ENCODE assay signal across 9 cellular contexts in the genomic region with DNA sequence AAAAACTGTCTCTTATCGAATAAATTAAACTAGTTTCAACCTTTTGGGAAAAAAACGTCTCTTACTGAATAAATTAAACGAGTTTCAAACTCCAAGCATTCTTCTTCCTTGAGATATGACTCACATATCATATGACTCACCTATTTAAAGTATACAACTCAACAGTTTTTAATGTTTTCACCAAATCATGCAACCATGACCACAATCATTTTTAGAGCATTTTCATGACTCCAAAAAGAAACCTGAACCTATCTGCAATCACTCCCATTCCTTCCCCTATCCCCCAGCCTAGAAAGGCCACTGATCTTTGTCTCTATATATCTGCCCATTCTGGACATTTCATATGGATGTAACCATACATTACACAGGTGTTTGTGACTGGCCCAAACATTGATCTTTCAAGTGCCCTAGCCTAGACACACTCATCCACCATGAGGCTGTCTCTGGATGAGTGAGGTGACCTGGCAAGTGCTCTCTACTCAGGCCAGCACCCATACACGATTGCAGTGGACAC.
DNase-seq lines count a peak whose midpoint lies in the region; ATAC-seq and TF ChIP-seq lines count a peak whose summit lies in the region.
"Had no signal": no experiment of that assay in that cellular context is flagged by ENCODE, and none has a peak within 500 bp of the region (broad histone marks: within the 10 kb centered on the region; RNA-seq: fewer than 3 reads in every experiment).

No MANE protein-coding gene starts in this region.

- H3K36me3 Mint-ChIP-seq in activated CD4-positive, alpha-beta T cell treated with anti-CD3 and anti-CD28 coated beads for 36 hours (ENCODE audit: low read depth), result peaks cover 37% of the 10 kb centered on the region
- H3K36me3 Mint-ChIP-seq in stimulated activated effector memory CD8-positive, alpha-beta T cell treated with anti-CD3 and anti-CD28 coated beads, Interleukin-12 subunit alpha, Interleukin-12 subunit beta, amount 100 ng/mL, for 72 hours, result peaks cover 50% of the 10 kb centered on the region

- no peak for DNase-seq in activated CD4-positive, alpha-beta T cell treated with anti-CD3 and anti-CD28 coated beads for 36 hours
- DNase-seq in activated CD4-positive, alpha-beta T cell treated with anti-CD3 and anti-CD28 coated beads for 4 hours, result no peak
- peak; percentile 24 for DNase-seq in NAMALWA (ENCODE audit: low spot score)
- DNase-seq in choroid plexus epithelial cell (ENCODE audit: low read depth), result peak; percentile 73
- no peak for DNase-seq in stimulated activated effector memory CD8-positive, alpha-beta T cell treated with anti-CD3 and anti-CD28 coated beads, Interleukin-12 subunit alpha, Interleukin-12 subunit beta, amount 100 ng/mL, for 72 hours (ENCODE audit: low spot score in 2 of 2)
- DNase-seq in SIG-M5 treated with dmso at 0.1 percent for 504 hours (lab: John Stamatoyannopoulos, UW; ENCODE audit: unreplicated experiment), result no peak

- no peak overlapping the region for H3K4me3 ChIP-seq in choroid plexus epithelial cell (ENCODE audit: low read depth, low read length)
- H3K4me3 ChIP-seq: esophagus muscularis mucosa had no signal

- POLR2A ChIA-PET in activated CD4-positive, alpha-beta T cell treated with anti-CD3 and anti-CD28 coated beads for 36 hours (lab: Charles Lee), result no interaction called here

- H3K4me1 Mint-ChIP-seq in activated CD4-positive, alpha-beta T cell treated with anti-CD3 and anti-CD28 coated beads for 36 hours, result peaks cover 77% of the 10 kb centered on the region
- peaks cover 77% of the 10 kb centered on the region for H3K4me1 Mint-ChIP-seq in stimulated activated effector memory CD8-positive, alpha-beta T cell treated with anti-CD3 and anti-CD28 coated beads, Interleukin-12 subunit alpha, Interleukin-12 subunit beta, amount 100 ng/mL, for 72 hours

- ATAC-seq in activated CD4-positive, alpha-beta T cell treated with anti-CD3 and anti-CD28 coated beads for 36 hours, result peak; percentile 62
- peak; percentile 52 for ATAC-seq in stimulated activated effector memory CD8-positive, alpha-beta T cell treated with anti-CD3 and anti-CD28 coated beads, Interleukin-12 subunit alpha, Interleukin-12 subunit beta, amount 100 ng/mL, for 72 hours
- no peak for ATAC-seq in GM21367 (IDR thresholded peaks at IDR 0.05; ENCODE audit: unreplicated experiment)
- ATAC-seq in GM21619 (IDR thresholded peaks at IDR 0.05; ENCODE audit: unreplicated experiment), result no peak

- peak overlapping the region; percentile 66 for H3K27ac Mint-ChIP-seq in activated CD4-positive, alpha-beta T cell treated with anti-CD3 and anti-CD28 coated beads for 36 hours
- peak overlapping the region; percentile 95 for H3K27ac Mint-ChIP-seq in stimulated activated effector memory CD8-positive, alpha-beta T cell treated with anti-CD3 and anti-CD28 coated beads, Interleukin-12 subunit alpha, Interleukin-12 subunit beta, amount 100 ng/mL, for 72 hours

- H3K27me3 Mint-ChIP-seq in activated CD4-positive, alpha-beta T cell treated with anti-CD3 and anti-CD28 coated beads for 36 hours, result no peaks in the 10 kb centered on the region

- intact Hi-C loops in activated CD4-positive, alpha-beta T cell treated with anti-CD3 and anti-CD28 coated beads for 36 hours (cut with DNase I, micrococcal nuclease), result loop anchor here in 1 of 2 experiments (1.0 kb wide), 1 partner anchor 31 kb away; no protein-coding TSS in a partner anchor

- H3K9me3 Mint-ChIP-seq in activated CD4-positive, alpha-beta T cell treated with anti-CD3 and anti-CD28 coated beads for 36 hours (ENCODE audit: low read depth), result no peaks in the 10 kb centered on the region
- no peaks in the 10 kb centered on the region for H3K9me3 Mint-ChIP-seq in stimulated activated effector memory CD8-positive, alpha-beta T cell treated with anti-CD3 and anti-CD28 coated beads, Interleukin-12 subunit alpha, Interleukin-12 subunit beta, amount 100 ng/mL, for 72 hours

- no peak overlapping the region for H3K4me3 Mint-ChIP-seq in activated CD4-positive, alpha-beta T cell treated with anti-CD3 and anti-CD28 coated beads for 36 hours
- H3K4me3 Mint-ChIP-seq in stimulated activated effector memory CD8-positive, alpha-beta T cell treated with anti-CD3 and anti-CD28 coated beads, Interleukin-12 subunit alpha, Interleukin-12 subunit beta, amount 100 ng/mL, for 72 hours, result peak overlapping the region; percentile 17

- CTCF ChIA-PET in activated CD4-positive, alpha-beta T cell treated with anti-CD3 and anti-CD28 coated beads for 36 hours (lab: Charles Lee), result interaction anchor here (0.6 to 1.2 kb wide), 2 partner anchors 14 to 40 kb away, joined by 3 read pairs; no protein-coding TSS in a partner anchor

- no peak for TF ChIP-seq CTCF in choroid plexus epithelial cell (conservative IDR thresholded peaks at IDR 0.05; ENCODE audit: low read depth, low read length)

Comparison
In these comparisons a context has a peak if more than half of its experiments do, and no peak if none do; other contexts are left out.
1. ATAC-seq: peak in activated CD4-positive, alpha-beta T cell treated with anti-CD3 and anti-CD28 coated beads for 36 hours (single experiment) and stimulated activated effector memory CD8-positive, alpha-beta T cell treated with anti-CD3 and anti-CD28 coated beads, Interleukin-12 subunit alpha, Interleukin-12 subunit beta, amount 100 ng/mL, for 72 hours (single experiment); none in GM21367 (single experiment) and GM21619 (single experiment).
2. DNase-seq: peak in NAMALWA (single experiment) and choroid plexus epithelial cell (single experiment); none in activated CD4-positive, alpha-beta T cell treated with anti-CD3 and anti-CD28 coated beads for 36 hours (single experiment), activated CD4-positive, alpha-beta T cell treated with anti-CD3 and anti-CD28 coated beads for 4 hours (0 of 2), stimulated activated effector memory CD8-positive, alpha-beta T cell treated with anti-CD3 and anti-CD28 coated beads, Interleukin-12 subunit alpha, Interleukin-12 subunit beta, amount 100 ng/mL, for 72 hours (0 of 2) and SIG-M5 treated with dmso at 0.1 percent for 504 hours (single experiment).